13 cellular contexts compared by ENCODE assay signal in genomic region chr9:98158071-98158791, GRCh38. TPM values are rescaled to one million over a fixed set of nuclear protein-coding genes. Genes with fewer than 3 reads are reported as not detected.
DNase-seq lines count a peak whose midpoint lies in the region; ATAC-seq and TF ChIP-seq lines count a peak whose summit lies in the region.
"Had no signal": no experiment of that assay in that cellular context is flagged by ENCODE, and none has a peak within 500 bp of the region (broad histone marks: within the 10 kb centered on the region; RNA-seq: fewer than 3 reads in every experiment).

No MANE protein-coding gene starts in this region.

- H3K36me3 ChIP-seq in mammary epithelial cell (ENCODE audit: insufficient read depth, low read length): peaks cover 2% of the 10 kb centered on the region
- peaks cover 0 to 8% of the 10 kb centered on the region in 2 donors for H3K36me3 ChIP-seq in left lung

- H3K4me1 Mint-ChIP-seq in MCF 10A (ENCODE audit: insufficient read depth, unreplicated experiment): no peaks in the 10 kb centered on the region
- peaks cover 4% of the 10 kb centered on the region for H3K4me1 Mint-ChIP-seq in activated CD4-positive, alpha-beta T cell treated with anti-CD3 and anti-CD28 coated beads, Interleukin-2, amount 10 ng/mL, durations not matched to agents 24 days and 14 days
- H3K4me1 Mint-ChIP-seq: nephron had no signal

- no TSS peak for BruUV-seq in MCF 10A (replicated peaks; lab: Mats Ljungman, UMichigan)
- BruUV-seq in mammary epithelial cell (replicated peaks; lab: Mats Ljungman, UMichigan): no TSS peak

- no peaks in the 10 kb centered on the region for H3K36me3 Mint-ChIP-seq in MCF 10A (ENCODE audit: insufficient read depth, unreplicated experiment)
- no peaks in the 10 kb centered on the region for H3K36me3 Mint-ChIP-seq in activated CD4-positive, alpha-beta T cell treated with anti-CD3 and anti-CD28 coated beads, Interleukin-2, amount 10 ng/mL, durations not matched to agents 24 days and 14 days (ENCODE audit: low read depth)

- no peaks in the 10 kb centered on the region for H3K27me3 Mint-ChIP-seq in MCF 10A (ENCODE audit: insufficient read depth, unreplicated experiment)
- no peaks in the 10 kb centered on the region for H3K27me3 Mint-ChIP-seq in activated CD4-positive, alpha-beta T cell treated with anti-CD3 and anti-CD28 coated beads, Interleukin-2, amount 10 ng/mL, durations not matched to agents 24 days and 14 days

- no peak overlapping the region for H2AFZ ChIP-seq in mammary epithelial cell (ENCODE audit: low read depth, low read length)

- intact Hi-C loops in MCF 10A (cut with micrococcal nuclease): no loop called here
- intact Hi-C loops in mammary epithelial cell (cut with micrococcal nuclease): no loop called here
- intact Hi-C loops in left lung (cut with DNase I): no loop called here
- intact Hi-C loops in activated CD4-positive, alpha-beta T cell treated with anti-CD3 and anti-CD28 coated beads, Interleukin-2, amount 10 ng/mL, durations not matched to agents 24 days and 14 days (cut with micrococcal nuclease): no loop called here

- H3K27me3 ChIP-seq in mammary epithelial cell (ENCODE audit: insufficient read depth, low read length) (no peaks in the 10 kb centered on the region), left lung (no peaks in the 10 kb centered on the region)

- H3K4me1 ChIP-seq in mammary epithelial cell (ENCODE audit: insufficient read depth, low read length) (peaks cover 13% of the 10 kb centered on the region), left lung (no peaks in the 10 kb centered on the region)

- H3K9me3 Mint-ChIP-seq in MCF 10A (ENCODE audit: unreplicated experiment): no peaks in the 10 kb centered on the region
- no peaks in the 10 kb centered on the region for H3K9me3 Mint-ChIP-seq in activated CD4-positive, alpha-beta T cell treated with anti-CD3 and anti-CD28 coated beads, Interleukin-2, amount 10 ng/mL, durations not matched to agents 24 days and 14 days
- H3K9me3 Mint-ChIP-seq: nephron had no signal

- no peak overlapping the region for H3K27ac ChIP-seq in mammary epithelial cell (ENCODE audit: insufficient read depth, low read depth, low read length)
- H3K27ac ChIP-seq in RWPE1: peak overlapping the region; percentile 22
- H3K27ac ChIP-seq in left lung: no peak overlapping the region

- H3K9me3 ChIP-seq in mammary epithelial cell (replicated peaks; ENCODE audit: insufficient read depth, low read length) (no peaks in the 10 kb centered on the region), left lung (no peaks in the 10 kb centered on the region)

- no peak overlapping the region for H3K4me2 ChIP-seq in mammary epithelial cell (ENCODE audit: insufficient read depth, low read depth, low read length)

- ATAC-seq in left lung (peak; percentile 93), GM18873 (IDR thresholded peaks at IDR 0.05; ENCODE audit: low FRiP score, unreplicated experiment) (no peak), HG03159 (IDR thresholded peaks at IDR 0.05; ENCODE audit: unreplicated experiment) (no peak)

- H3K27ac Mint-ChIP-seq in MCF 10A (ENCODE audit: low read depth, unreplicated experiment): no peak overlapping the region
- H3K27ac Mint-ChIP-seq in activated CD4-positive, alpha-beta T cell treated with anti-CD3 and anti-CD28 coated beads, Interleukin-2, amount 10 ng/mL, durations not matched to agents 24 days and 14 days: no peak overlapping the region
- H3K27ac Mint-ChIP-seq: nephron had no signal

- in situ Hi-C loops in mammary epithelial cell (cut with MboI; ENCODE audit: low sequenced_read_pairs in 2 of 2): loop anchor here in 1 of 2 donors (25.0 kb wide), 1 partner anchor 104 kb away; the partner anchor contains the start of gene TBC1D2

- CTCF ChIA-PET in MCF 10A (lab: Yijun Ruan, JAX) (interaction anchor here (0.7 kb wide), 1 partner anchor 670 kb away, joined by 4 read pairs; no protein-coding TSS in a partner anchor), mammary epithelial cell (lab: Charles Lee; ENCODE audit: low non-redundant PET) (no interaction called here), RWPE1 (lab: Yijun Ruan, JAX) (no interaction called here)

- no peaks in the 10 kb centered on the region for H4K20me1 ChIP-seq in mammary epithelial cell (ENCODE audit: insufficient read depth, low read length)

- no peak overlapping the region for H3K4me3 Mint-ChIP-seq in MCF 10A (ENCODE audit: unreplicated experiment)
- H3K4me3 Mint-ChIP-seq in activated CD4-positive, alpha-beta T cell treated with anti-CD3 and anti-CD28 coated beads, Interleukin-2, amount 10 ng/mL, durations not matched to agents 24 days and 14 days: no peak overlapping the region
- H3K4me3 Mint-ChIP-seq: nephron had no signal

- no peak overlapping the region for H3K9ac ChIP-seq in mammary epithelial cell (ENCODE audit: insufficient read depth, low read length)

- POLR2A ChIA-PET in MCF 10A (lab: Yijun Ruan, JAX): interaction anchor here (1.2 kb wide), 1 partner anchor 12 kb away, joined by 3 read pairs; no protein-coding TSS in a partner anchor
- POLR2A ChIA-PET in RWPE1 (lab: Yijun Ruan, JAX; ENCODE audit: low non-redundant PET): no interaction called here

- H3K4me3 ChIP-seq in mammary epithelial cell (replicated peaks in 1 of 3; ENCODE audit: insufficient read depth in 1 of 3, low read depth in 2 of 3, low read length in 3 of 3): no peak overlapping the region
- no peak overlapping the region for H3K4me3 ChIP-seq in left lung

- WGBS in mammary epithelial cell (ENCODE audit: low coverage, missing lambda C conversion rate): 95% methylated on average over 4 of the region's 4 CpGs

- TF ChIP-seq CTCF in MCF 10A (IDR thresholded peaks at IDR 0.05; ENCODE audit: unreplicated experiment): no peak
- TF ChIP-seq CTCF in mammary epithelial cell (conservative IDR thresholded peaks at IDR 0.05 in 1 of 2, IDR thresholded peaks at IDR 0.05 in 1 of 2; ENCODE audit: extremely low read depth in 1 of 2, insufficient read depth in 1 of 2, low read depth in 1 of 2, low read length in 2 of 2): no peak
- no peak for TF ChIP-seq CTCF in RWPE1 (conservative IDR thresholded peaks at IDR 0.05; ENCODE audit: low read depth)
- TF ChIP-seq CTCF in left lung (IDR thresholded peaks at IDR 0.05): no peak
- no peak for TF ChIP-seq CTCF in GM10266 (IDR thresholded peaks at IDR 0.05; ENCODE audit: control insufficient read depth, insufficient read depth, low read depth, missing control alignments)

- dilution Hi-C loops in mammary epithelial cell (cut with HindIII; ENCODE audit: low sequenced_read_pairs): no loop called here

- DNase-seq in MCF 10A (ENCODE audit: unreplicated experiment) (peak; percentile 16), mammary epithelial cell (no peak), RWPE1 (ENCODE audit: low spot score) (no peak), left lung (peak in 1 of 2 donors; percentile 63), GM10266 (ENCODE audit: extremely low spot score) (no peak)
- no peak for DNase-seq in activated CD4-positive, alpha-beta T cell treated with anti-CD3 and anti-CD28 coated beads, Interleukin-2, amount 10 ng/mL, durations not matched to agents 24 days and 14 days
- DNase-seq: dermis blood vessel endothelial cell, Karpas-422, NCI-H226, small intestine had no signal

- H3K79me2 ChIP-seq in mammary epithelial cell (ENCODE audit: insufficient read depth, low read length): peaks cover 8% of the 10 kb centered on the region

RNA-seq across cellular contexts. Expression of gene CORO2A, which starts 34.2 kb away (rescaled TPM):
- total RNA-seq in MCF 10A (2022): 3.4 and 3.9 TPM in 2 replicates
- total RNA-seq in mammary epithelial cell: 10 to 100 TPM in 1 of 2 donors, 1 to 10 TPM in 1; 9.7 to 19.7 TPM
- polyA plus RNA-seq in mammary epithelial cell: 17.4 TPM
- polyA minus RNA-seq in mammary epithelial cell: 18.8 TPM
- total RNA-seq in left lung: 10 to 100 TPM; 14.9 to 20.4 TPM
- 0.92 and 1.4 TPM in 2 replicates for total RNA-seq in activated CD4-positive, alpha-beta T cell treated with anti-CD3 and anti-CD28 coated beads, Interleukin-2, amount 10 ng/mL, durations not matched to agents 24 days and 14 days

RNA-seq across cellular contexts. Expression of gene TRIM14, which starts 39.2 kb away (rescaled TPM):
- total RNA-seq in MCF 10A (2022) (15.8 and 17.9 TPM in 2 replicates), mammary epithelial cell (10 to 100 TPM; 11.3 to 17.6 TPM), left lung (10 to 100 TPM; 26.8 to 37.2 TPM)
- polyA plus RNA-seq in mammary epithelial cell: 14.6 TPM
- 38.8 TPM for polyA minus RNA-seq in mammary epithelial cell
- total RNA-seq in activated CD4-positive, alpha-beta T cell treated with anti-CD3 and anti-CD28 coated beads, Interleukin-2, amount 10 ng/mL, durations not matched to agents 24 days and 14 days: 47.3 and 47.8 TPM in 2 replicates
